Comparison of ENCODE assay signal across 14 cellular contexts in genomic region chr10:91617073-91617580, GRCh38. TPM values are rescaled to one million over a fixed set of nuclear protein-coding genes. Genes with fewer than 3 reads are reported as not detected.
DNase-seq lines count a peak whose midpoint lies in the region; ATAC-seq, FAIRE-seq and TF ChIP-seq lines count a peak whose summit lies in the region.
"Had no signal": no experiment of that assay in that cellular context is flagged by ENCODE, and none has a peak within 500 bp of the region (broad histone marks: within the 10 kb centered on the region; RNA-seq: fewer than 3 reads in every experiment).

No MANE protein-coding gene starts in this region.

- peak overlapping the region; percentile 97 for H3K18ac ChIP-seq in IMR-90 (ENCODE audit: low read depth, low read length)

- POLR2A ChIA-PET in IMR-90 (lab: Charles Lee; ENCODE audit: unreplicated experiment), result interaction anchor here (0.6 kb wide), 1 partner anchor 29 kb away, joined by 3 read pairs; no protein-coding TSS in a partner anchor

- H4K5ac ChIP-seq in IMR-90 (ENCODE audit: low read depth, low read length), result peak overlapping the region; percentile 92

- H2AFZ ChIP-seq in IMR-90 (replicated peaks; ENCODE audit: low read length, poor library complexity), result peak overlapping the region; percentile 69

- no peak for TF ChIP-seq RAD21 in IMR-90 (IDR thresholded peaks at IDR 0.05; ENCODE audit: low read length)

- H2AK9ac ChIP-seq in IMR-90 (replicated peaks; ENCODE audit: low read depth, low read length, poor library complexity), result no peak overlapping the region

- peaks cover 8% of the 10 kb centered on the region for H3K9me1 ChIP-seq in IMR-90 (ENCODE audit: insufficient read depth, low read length)

- ATAC-seq in IMR-90 (ENCODE audit: low read depth) (peak; percentile 13), foreskin keratinocyte (peak; percentile 50), GM18907 (IDR thresholded peaks at IDR 0.05; ENCODE audit: unreplicated experiment) (no peak), HG03097 (IDR thresholded peaks at IDR 0.05; ENCODE audit: low FRiP score, unreplicated experiment) (no peak)
- ATAC-seq: activated CD8-positive, alpha-beta T cell treated with anti-CD3 and anti-CD28 coated beads for 36 hours had no signal

- no peaks in the 10 kb centered on the region for H3K36me3 ChIP-seq in IMR-90 (ENCODE audit: control insufficient read depth, insufficient read depth, low read length)
- H3K36me3 ChIP-seq: spleen, thoracic aorta had no signal

- dilution Hi-C loops in IMR-90 (cut with HindIII; ENCODE audit: low sequenced_read_pairs, unreplicated experiment), result no loop called here

- WGBS in IMR-90 (ENCODE audit: extremely low coverage in 2 of 2, insufficient read length in 1 of 2), 2 experiments, result no CpG with 5 or more reads among the region's 7 CpGs

- H3K23ac ChIP-seq in IMR-90 (ENCODE audit: low read depth, low read length), result peak overlapping the region; percentile 5; the same call in 1 of the 2 replicates

- FAIRE-seq in GM12891 (lab: Jason Lieb, UNC), result no peak

- peak overlapping the region; percentile 97 for H2BK20ac ChIP-seq in IMR-90 (ENCODE audit: low read depth, low read length)

- peak overlapping the region; percentile 89 for H4K91ac ChIP-seq in IMR-90 (ENCODE audit: insufficient read depth, low read depth, low read length)

- no peaks in the 10 kb centered on the region for H3K27me3 ChIP-seq in IMR-90 (ENCODE audit: control insufficient read depth, insufficient read depth, low read length)
- H3K27me3 ChIP-seq in foreskin keratinocyte, result no peaks in the 10 kb centered on the region
- H3K27me3 ChIP-seq: spleen had no signal

- peak overlapping the region; percentile 24 for H3K4me2 ChIP-seq in IMR-90 (ENCODE audit: low read depth, low read length)

- peaks cover 8% of the 10 kb centered on the region for H3K4me1 ChIP-seq in IMR-90 (ENCODE audit: control insufficient read depth, insufficient read depth, low read length)
- peaks cover 41% of the 10 kb centered on the region for H3K4me1 ChIP-seq in foreskin keratinocyte
- H3K4me1 ChIP-seq: spleen had no signal

- peak overlapping the region; percentile 95 for H2BK5ac ChIP-seq in IMR-90 (ENCODE audit: low read depth, low read length, poor library complexity, severe bottlenecking)

- H3K27ac ChIP-seq in IMR-90 (ENCODE audit: insufficient read depth, low read length), result peak overlapping the region; percentile 61
- H3K27ac ChIP-seq in foreskin keratinocyte, result peak overlapping the region; percentile 25
- H3K27ac ChIP-seq: spleen, thoracic aorta had no signal

- no peak for TF ChIP-seq POLR2A in IMR-90 (IDR thresholded peaks at IDR 0.05; ENCODE audit: low read depth, low read length)
- TF ChIP-seq POLR2A in GM12891 (IDR thresholded peaks at IDR 0.05; ENCODE audit: low read depth, low read length), result no peak

- peak overlapping the region; percentile 96 for H3K14ac ChIP-seq in IMR-90 (replicated peaks; ENCODE audit: low read depth, low read length)

- H3K4ac ChIP-seq in IMR-90 (ENCODE audit: low read depth, low read length), result peak overlapping the region; percentile 93

- H2AK5ac ChIP-seq in IMR-90 (ENCODE audit: low read depth, low read length), result peak overlapping the region; percentile 100

- no peak overlapping the region for H3K4me3 ChIP-seq in IMR-90 (ENCODE audit: insufficient read depth, low read depth, low read length)
- H3K4me3 ChIP-seq: spleen, thoracic aorta had no signal

- H3K56ac ChIP-seq in IMR-90 (ENCODE audit: extremely low read depth, insufficient read depth, low read length), result peak overlapping the region; percentile 1; the same call in 1 of the 2 replicates

- 0 out of 2 replicates have a peak overlapping the region, but pooled peaks have one; percentile 0 for H3K9ac ChIP-seq in IMR-90 (ENCODE audit: low read depth, low read length)

- H4K8ac ChIP-seq in IMR-90 (ENCODE audit: low read depth in 2 of 2, low read length in 2 of 2), result peak overlapping the region; percentile 62 to 87

- TF ChIP-seq CTCF in IMR-90 (conservative IDR thresholded peaks at IDR 0.05; ENCODE audit: low read depth, low read length), result no peak
- no peak for TF ChIP-seq CTCF in foreskin keratinocyte (conservative IDR thresholded peaks at IDR 0.05)

- DNase-seq in A172 (ENCODE audit: low spot score) (peak; percentile 71), IMR-90 (peak; percentile 94), amniotic stem cell (lab: John Stamatoyannopoulos, UW) (peak; percentile 66), foreskin keratinocyte (peak; percentile 70 to 86), GM12891 (ENCODE audit: insufficient read length, low spot score) (no peak), UCSD-AML1 (lab: John Stamatoyannopoulos, UW; ENCODE audit: unreplicated experiment) (no peak)
- DNase-seq: activated CD8-positive, alpha-beta T cell treated with anti-CD3 and anti-CD28 coated beads for 36 hours; activated gamma-delta T cell treated with Interleukin-2 at 50 U/mL for 16 hours; NCI-H187; spleen had no signal

- CTCF ChIA-PET in IMR-90 (lab: Yijun Ruan, JAX), result no interaction called here

- intact Hi-C loops in IMR-90 (cut with micrococcal nuclease), result no loop called here

- no peaks in the 10 kb centered on the region for H3K79me1 ChIP-seq in IMR-90 (ENCODE audit: low read depth in 1 of 2, low read length in 2 of 2)

- H2BK15ac ChIP-seq in IMR-90 (ENCODE audit: low read depth, low read length), result peak overlapping the region; percentile 91

- peak overlapping the region; percentile 82 for H2BK120ac ChIP-seq in IMR-90 (ENCODE audit: low read depth, low read length)

- H3K9me3 ChIP-seq in IMR-90 (ENCODE audit: control insufficient read depth, insufficient read depth, low read length), result no peaks in the 10 kb centered on the region
- H3K9me3 ChIP-seq: thoracic aorta had no signal

- H4K20me1 ChIP-seq in IMR-90 (ENCODE audit: insufficient read depth, low read length), result peaks cover 4% of the 10 kb centered on the region; the same call in 1 of the 2 replicates

- in situ Hi-C loops in IMR-90 (cut with MboI; ENCODE audit: low sequenced_read_pairs), result no loop called here

- BruUV-seq in IMR-90 (replicated peaks; lab: Mats Ljungman, UMichigan), result no TSS peak

TF ChIP-seq in IMR-90, 13 proteins besides CTCF, POLR2A, EP300 and RAD21:
- TF ChIP-seq FOS (IDR thresholded peaks at IDR 0.05; ENCODE audit: low read depth, low read length) (peak; percentile 41; the same call in 1 of the 2 replicates), CHD1 (IDR thresholded peaks at IDR 0.05; ENCODE audit: low read depth, low read length) (no peak)

TF ChIP-seq in GM12891, 5 proteins besides CTCF, POLR2A, EP300 and RAD21:
- TF ChIP-seq TAF1 (IDR thresholded peaks at IDR 0.05; ENCODE audit: low read depth, low read length) (no peak), POU2F2 (IDR thresholded peaks at IDR 0.05; ENCODE audit: low read depth, low read length) (no peak), POLR2AphosphoS5 (IDR thresholded peaks at IDR 0.05; ENCODE audit: low read depth, low read length) (no peak), SPI1 (IDR thresholded peaks at IDR 0.05; ENCODE audit: low read depth, low read length) (no peak), PAX5 (IDR thresholded peaks at IDR 0.05; ENCODE audit: insufficient read depth, low read length, severe bottlenecking) (no peak)

RNA-seq across cellular contexts. Expression of gene PPP1R3C, which starts 15.7 kb away (rescaled TPM):
- total RNA-seq in A172 (2014; rRNA removed; shearing (Covaris generic)), result 11.8 and 18.0 TPM in 2 replicates
- total RNA-seq in IMR-90 (2012; rRNA removed), result 61.7 and 62.9 TPM in 2 replicates
- polyA plus RNA-seq in IMR-90 (2012; rRNA removed), result 10.8 and 17.4 TPM in 2 replicates
- 4.8 and 6.4 TPM in 2 replicates for polyA plus RNA-seq in IMR-90 (2012; cell fraction: cytosol; rRNA removed)
- polyA plus RNA-seq in IMR-90 (2012; cell fraction: nucleus; rRNA removed; ENCODE audit: low replicate concordance), result 1.6 and 12.4 TPM in 2 replicates
- 0.85 and 2.2 TPM in 2 replicates for total RNA-seq in foreskin keratinocyte
- 0.43 and 0.87 TPM in 2 replicates for polyA plus RNA-seq in foreskin keratinocyte
- polyA plus RNA-seq in GM12891 (2012; ENCODE audit: low read depth, missing spikeins), result not detected
- total RNA-seq: T-helper 2 cell treated with Interferon-gamma antibody and Interleukin-4, amounts not matched to agents 100 ng/mL and 5 ng/mL, for 36 hours had no signal

Comparison
In these comparisons a context has a peak if more than half of its experiments do, and no peak if none do; other contexts are left out.
1. DNase-seq: peak in A172 (single experiment), IMR-90 (single experiment), amniotic stem cell (single experiment) and foreskin keratinocyte (2 of 2); none in GM12891 (single experiment) and UCSD-AML1 (single experiment).
2. ATAC-seq: peak in IMR-90 (single experiment) and foreskin keratinocyte (single experiment); none in GM18907 (single experiment) and HG03097 (single experiment).